Comparison of ENCODE assay signal across 1 cellular context in the genomic region with DNA sequence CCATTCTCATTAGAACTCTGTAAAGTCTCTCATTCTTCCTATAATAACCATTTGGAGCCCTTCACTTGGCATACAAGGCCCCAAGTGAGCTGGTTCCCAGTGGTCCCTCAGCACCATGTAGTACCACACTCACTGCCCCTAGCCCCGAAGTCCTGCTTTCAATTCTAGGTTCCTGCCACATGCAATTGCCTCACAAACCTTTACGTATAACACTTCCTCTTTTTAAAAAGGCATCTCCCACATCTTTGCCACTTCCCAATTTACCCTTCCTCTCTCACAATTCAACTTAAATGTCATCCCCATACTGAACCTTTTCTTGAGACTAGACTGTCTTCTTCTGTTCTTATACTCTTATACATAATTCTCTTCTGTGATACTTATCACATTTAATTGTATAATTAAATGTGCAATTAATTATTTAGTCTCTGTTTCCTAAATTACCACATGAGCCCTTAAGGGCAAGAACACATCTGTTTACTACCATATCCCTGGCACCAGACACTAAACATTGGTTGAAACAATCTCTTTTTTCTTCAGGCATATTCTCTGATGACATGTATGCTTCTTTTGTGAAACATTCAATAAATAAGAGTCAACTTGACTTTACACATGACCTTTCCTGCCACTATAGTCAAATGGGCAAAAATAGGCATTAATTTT.
TF ChIP-seq lines count a peak whose summit lies in the region.

No MANE protein-coding gene starts in this region.

TF ChIP-seq in K562, 482 proteins besides CTCF, POLR2A, EP300 and RAD21 (continued from another document):
- TF ChIP-seq, protein P1, sequence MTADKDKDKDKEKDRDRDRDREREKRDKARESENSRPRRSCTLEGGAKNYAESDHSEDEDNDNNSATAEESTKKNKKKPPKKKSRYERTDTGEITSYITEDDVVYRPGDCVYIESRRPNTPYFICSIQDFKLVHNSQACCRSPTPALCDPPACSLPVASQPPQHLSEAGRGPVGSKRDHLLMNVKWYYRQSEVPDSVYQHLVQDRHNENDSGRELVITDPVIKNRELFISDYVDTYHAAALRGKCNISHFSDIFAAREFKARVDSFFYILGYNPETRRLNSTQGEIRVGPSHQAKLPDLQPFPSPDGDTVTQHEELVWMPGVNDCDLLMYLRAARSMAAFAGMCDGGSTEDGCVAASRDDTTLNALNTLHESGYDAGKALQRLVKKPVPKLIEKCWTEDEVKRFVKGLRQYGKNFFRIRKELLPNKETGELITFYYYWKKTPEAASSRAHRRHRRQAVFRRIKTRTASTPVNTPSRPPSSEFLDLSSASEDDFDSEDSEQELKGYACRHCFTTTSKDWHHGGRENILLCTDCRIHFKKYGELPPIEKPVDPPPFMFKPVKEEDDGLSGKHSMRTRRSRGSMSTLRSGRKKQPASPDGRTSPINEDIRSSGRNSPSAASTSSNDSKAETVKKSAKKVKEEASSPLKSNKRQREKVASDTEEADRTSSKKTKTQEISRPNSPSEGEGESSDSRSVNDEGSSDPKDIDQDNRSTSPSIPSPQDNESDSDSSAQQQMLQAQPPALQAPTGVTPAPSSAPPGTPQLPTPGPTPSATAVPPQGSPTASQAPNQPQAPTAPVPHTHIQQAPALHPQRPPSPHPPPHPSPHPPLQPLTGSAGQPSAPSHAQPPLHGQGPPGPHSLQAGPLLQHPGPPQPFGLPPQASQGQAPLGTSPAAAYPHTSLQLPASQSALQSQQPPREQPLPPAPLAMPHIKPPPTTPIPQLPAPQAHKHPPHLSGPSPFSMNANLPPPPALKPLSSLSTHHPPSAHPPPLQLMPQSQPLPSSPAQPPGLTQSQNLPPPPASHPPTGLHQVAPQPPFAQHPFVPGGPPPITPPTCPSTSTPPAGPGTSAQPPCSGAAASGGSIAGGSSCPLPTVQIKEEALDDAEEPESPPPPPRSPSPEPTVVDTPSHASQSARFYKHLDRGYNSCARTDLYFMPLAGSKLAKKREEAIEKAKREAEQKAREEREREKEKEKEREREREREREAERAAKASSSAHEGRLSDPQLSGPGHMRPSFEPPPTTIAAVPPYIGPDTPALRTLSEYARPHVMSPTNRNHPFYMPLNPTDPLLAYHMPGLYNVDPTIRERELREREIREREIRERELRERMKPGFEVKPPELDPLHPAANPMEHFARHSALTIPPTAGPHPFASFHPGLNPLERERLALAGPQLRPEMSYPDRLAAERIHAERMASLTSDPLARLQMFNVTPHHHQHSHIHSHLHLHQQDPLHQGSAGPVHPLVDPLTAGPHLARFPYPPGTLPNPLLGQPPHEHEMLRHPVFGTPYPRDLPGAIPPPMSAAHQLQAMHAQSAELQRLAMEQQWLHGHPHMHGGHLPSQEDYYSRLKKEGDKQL (CRISPR knock-in tag; IDR thresholded peaks at IDR 0.05; ENCODE audit: borderline replicate concordance) = no peak
